In the genomic region with DNA sequence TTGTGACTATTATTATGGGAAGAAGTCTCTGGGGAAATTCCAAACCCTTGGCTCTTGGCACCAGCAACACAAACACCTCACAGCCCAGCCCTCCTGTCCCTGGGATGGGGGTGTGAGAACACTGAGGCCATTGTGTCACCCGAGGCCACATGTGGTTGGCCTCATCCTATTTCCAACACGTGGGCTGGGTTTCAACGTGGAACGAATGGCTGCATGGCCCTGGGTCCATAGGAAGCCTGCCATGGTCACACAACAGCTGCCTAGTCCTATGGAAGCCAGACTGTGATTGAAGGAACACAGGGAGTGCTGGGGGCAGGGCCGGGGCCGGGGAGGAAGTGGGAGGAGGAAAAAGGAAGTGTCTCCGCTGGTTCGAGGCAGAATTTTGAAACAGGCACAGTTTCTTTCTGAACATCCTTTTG, we compare ENCODE assay signal across 12 cellular contexts. TPM values are rescaled to one million over a fixed set of nuclear protein-coding genes. Genes with fewer than 3 reads are reported as not detected.
A peak's percentile ranks its signal among the peaks of the same experiment; 100 is the strongest.
DNase-seq lines count a peak whose midpoint lies in the region; TF ChIP-seq lines count a peak whose summit lies in the region.
"Had no signal": no experiment of that assay in that cellular context is flagged by ENCODE, and none has a peak within 500 bp of the region (broad histone marks: within the 10 kb centered on the region; RNA-seq: fewer than 3 reads in every experiment).

No MANE protein-coding gene starts in this region.

- H3K27ac ChIP-seq in layer of hippocampus (ENCODE audit: low read depth, low read length) = peak overlapping the region; percentile 68
- H3K27ac ChIP-seq: ascending aorta, C4-2B, VCaP had no signal

- DNase-seq in stimulated activated CD4-positive, alpha-beta T cell treated with anti-CD3 and anti-CD28 coated beads, Interleukin-1b, Interleukin-23, amount 100 ng/mL, for 48 hours = peak; percentile 12
- no peak for DNase-seq in stimulated activated CD4-positive, alpha-beta T cell treated with anti-CD3 and anti-CD28 coated beads, Interleukin-12 subunit alpha, Interleukin-12 subunit beta, amount 100 ng/mL, for 4 hours
- DNase-seq in SK-MEL-5 (ENCODE audit: low read depth, low spot score) = peak; percentile 57
- no peak for DNase-seq in mucosa of gallbladder (ENCODE audit: low spot score)
- DNase-seq in stimulated activated naive CD4-positive, alpha-beta T cell treated with Interleukin-2 at 50 U/mL for 16 hours (lab: John Stamatoyannopoulos, UW) = no peak
- DNase-seq in SW 1271 (lab: John Stamatoyannopoulos, UW) = no peak
- no peak for DNase-seq in GM13977 (ENCODE audit: low spot score)
- DNase-seq: H7 had no signal

- in situ Hi-C loops in SK-MEL-5 (cut with HindIII; ENCODE audit: low pct_unique_long_range_greater_than_20kb, low sequenced_read_pairs) = no loop called here
- in situ Hi-C loops in GM13977 (cut with MboI; ENCODE audit: low pct_unique_long_range_greater_than_20kb, low sequenced_read_pairs, unreplicated experiment) = no loop called here

- H3K27me3 ChIP-seq in layer of hippocampus (ENCODE audit: control insufficient read depth, insufficient read depth, low read length) = no peaks in the 10 kb centered on the region
- H3K27me3 ChIP-seq: ascending aorta had no signal

- TF ChIP-seq CTCF in GM13977 (IDR thresholded peaks at IDR 0.05; ENCODE audit: extremely low read depth, insufficient read depth, missing control alignments) = no peak

RNA-seq across cellular contexts. Expression of a gene that starts 10.0 kb away (rescaled TPM):
- total RNA-seq in SK-MEL-5 (2014; rRNA removed; shearing (Covaris generic)) = 1.8 and 4.1 TPM in 2 replicates
- polyA plus RNA-seq in SK-MEL-5 (2015; cell fraction: cytosol; rRNA removed) = 2.1 and 2.7 TPM in 2 replicates
- polyA plus RNA-seq in SK-MEL-5 (2015; cell fraction: nucleus; rRNA removed) = 0.26 and 0.74 TPM in 2 replicates
- 8.0 TPM for total RNA-seq in mucosa of gallbladder

Comparison
In these comparisons a context has a peak if more than half of its experiments do, and no peak if none do; other contexts are left out.
1. DNase-seq: peak in stimulated activated CD4-positive, alpha-beta T cell treated with anti-CD3 and anti-CD28 coated beads, Interleukin-1b, Interleukin-23, amount 100 ng/mL, for 48 hours (single experiment) and SK-MEL-5 (single experiment); none in stimulated activated CD4-positive, alpha-beta T cell treated with anti-CD3 and anti-CD28 coated beads, Interleukin-12 subunit alpha, Interleukin-12 subunit beta, amount 100 ng/mL, for 4 hours (single experiment), mucosa of gallbladder (single experiment), stimulated activated naive CD4-positive, alpha-beta T cell treated with Interleukin-2 at 50 U/mL for 16 hours (single experiment), SW 1271 (0 of 2) and GM13977 (single experiment).